8 cellular contexts compared by ENCODE assay signal in genomic region chr14:93035917-93036651, GRCh38.
DNase-seq lines count a peak whose midpoint lies in the region; ATAC-seq and TF ChIP-seq lines count a peak whose summit lies in the region.

No MANE protein-coding gene starts in this region.

- H3K4me3 Mint-ChIP-seq in chondrocyte (ENCODE audit: unreplicated experiment): no peak overlapping the region

- H3K4me1 ChIP-seq in right lobe of liver (peaks cover 0 to 18% (median 10%) of the 10 kb centered on the region in 4 donors), tibial artery (peaks cover 4 to 74% (median 56%) of the 10 kb centered on the region in 4 donors)

- 41% methylated on average over 10 of the region's 22 CpGs for WGBS in right lobe of liver (ENCODE audit: insufficient coverage, low coverage, low lambda C conversion rate, missing lambda C conversion rate)

- no peak overlapping the region for H3K27ac ChIP-seq in right lobe of liver
- H3K27ac ChIP-seq in tibial artery: peak overlapping the region; percentile 51 to 66

- H3K36me3 ChIP-seq in right lobe of liver (no peaks in the 10 kb centered on the region), tibial artery (no peaks in the 10 kb centered on the region)

- peak overlapping the region; percentile 12 for H3K27ac Mint-ChIP-seq in chondrocyte (ENCODE audit: unreplicated experiment)

- H3K4me3 ChIP-seq in right lobe of liver (no peak overlapping the region), tibial artery (no peak overlapping the region)

- no peaks in the 10 kb centered on the region for H3K36me3 Mint-ChIP-seq in chondrocyte (ENCODE audit: low read depth)

- TF ChIP-seq CTCF in chondrocyte (IDR thresholded peaks at IDR 0.05): no peak
- TF ChIP-seq CTCF in right lobe of liver (IDR thresholded peaks at IDR 0.05): no peak
- TF ChIP-seq CTCF in tibial artery (IDR thresholded peaks at IDR 0.05): no peak

- H3K27me3 Mint-ChIP-seq in chondrocyte (ENCODE audit: low read depth): no peaks in the 10 kb centered on the region

- no peak for TF ChIP-seq POLR2A in right lobe of liver (IDR thresholded peaks at IDR 0.05)

- H3K9me3 Mint-ChIP-seq in chondrocyte (ENCODE audit: low read depth): no peaks in the 10 kb centered on the region

- peak; percentile 91 for DNase-seq in NCI-H226
- no peak for DNase-seq in chondrocyte (ENCODE audit: low spot score)
- no peak for DNase-seq in right lobe of liver
- no peak for DNase-seq in tibial artery
- DNase-seq in RPMI8226: no peak
- DNase-seq in COLO668 (lab: John Stamatoyannopoulos, UW; ENCODE audit: unreplicated experiment): no peak
- DNase-seq in HuH-7 (ENCODE audit: low spot score): no peak
- no peak for DNase-seq in NCI-H1930 (lab: John Stamatoyannopoulos, UW)

- H3K9me3 ChIP-seq in right lobe of liver (no peaks in the 10 kb centered on the region), tibial artery (no peaks in the 10 kb centered on the region)

- ATAC-seq in right lobe of liver: peak; percentile 16 to 52 (median 39)

- H3K4me1 Mint-ChIP-seq in chondrocyte (ENCODE audit: low read depth): peaks cover 76% of the 10 kb centered on the region

- no peaks in the 10 kb centered on the region for H3K27me3 ChIP-seq in right lobe of liver
- H3K27me3 ChIP-seq in tibial artery: no peaks in the 10 kb centered on the region

- intact Hi-C loops in right lobe of liver (cut with DNase I): no loop called here
- intact Hi-C loops in tibial artery (cut with DNase I; ENCODE audit: low total_unique reads): no loop called here

Comparison
In these comparisons a context has a peak if more than half of its experiments do, and no peak if none do; other contexts are left out.
1. H3K27ac ChIP-seq: peak in tibial artery (2 of 2); none in right lobe of liver (0 of 3).